In genomic region chr18:21584391-21584790, GRCh38 we compare ENCODE assay signal across 14 cellular contexts. TPM values are rescaled to one million over a fixed set of nuclear protein-coding genes. Genes with fewer than 3 reads are reported as not detected.
A peak's percentile ranks its signal among the peaks of the same experiment; 100 is the strongest.
DNase-seq lines count a peak whose midpoint lies in the region; ATAC-seq and TF ChIP-seq lines count a peak whose summit lies in the region.
"Had no signal": no experiment of that assay in that cellular context is flagged by ENCODE, and none has a peak within 500 bp of the region (broad histone marks: within the 10 kb centered on the region; RNA-seq: fewer than 3 reads in every experiment).

No MANE protein-coding gene starts in this region.

- H3K79me2 ChIP-seq in GM23338 (replicated peaks; ENCODE audit: insufficient read depth), result peaks cover 93% of the 10 kb centered on the region

- H3K9me3 ChIP-seq in CD4-positive, alpha-beta T cell (ENCODE audit: control insufficient read depth, low read length), result no peaks in the 10 kb centered on the region
- no peaks in the 10 kb centered on the region for H3K9me3 ChIP-seq in T-helper 17 cell (ENCODE audit: control insufficient read depth, low read length, poor library complexity, severe bottlenecking)
- H3K9me3 ChIP-seq: Caco-2 had no signal

- no peaks in the 10 kb centered on the region for H3K4me1 ChIP-seq in GM23338 (ENCODE audit: insufficient read depth)
- H3K4me1 ChIP-seq: Caco-2 had no signal

- H3K27me3 Mint-ChIP-seq in CD4-positive, alpha-beta T cell, result no peaks in the 10 kb centered on the region
- peaks cover 4% of the 10 kb centered on the region for H3K27me3 Mint-ChIP-seq in GM23338 (ENCODE audit: insufficient read depth, low read depth, poor library complexity)
- no peaks in the 10 kb centered on the region for H3K27me3 Mint-ChIP-seq in T-helper 17 cell
- no peaks in the 10 kb centered on the region for H3K27me3 Mint-ChIP-seq in naive thymus-derived CD8-positive, alpha-beta T cell

- 0 out of 2 replicates have a peak, but pooled peaks cover 3% of the 10 kb centered on the region for H3K36me3 ChIP-seq in GM23338 (ENCODE audit: insufficient read depth)

- H3K27ac Mint-ChIP-seq in CD4-positive, alpha-beta T cell, result peak overlapping the region; percentile 31
- 0 out of 2 replicates have a peak overlapping the region, but pooled peaks have one; percentile 27 for H3K27ac Mint-ChIP-seq in GM23338
- peak overlapping the region; percentile 75 for H3K27ac Mint-ChIP-seq in T-helper 17 cell
- H3K27ac Mint-ChIP-seq in stimulated activated effector memory CD8-positive, alpha-beta T cell treated with anti-CD3 and anti-CD28 coated beads, Interleukin-12 subunit alpha, Interleukin-12 subunit beta, amount 100 ng/mL, for 72 hours, result peak overlapping the region; percentile 7
- no peak overlapping the region for H3K27ac Mint-ChIP-seq in naive thymus-derived CD8-positive, alpha-beta T cell
- H3K27ac Mint-ChIP-seq: HFFc6 had no signal

- H3K9me2 ChIP-seq in GM23338 (ENCODE audit: insufficient read depth), result no peaks in the 10 kb centered on the region

- CTCF ChIA-PET in CD4-positive, alpha-beta T cell (lab: Charles Lee), result interaction anchor here (1.5 kb wide), 1 partner anchor 16 kb away, joined by 3 read pairs; the partner anchor contains the start of gene ESCO1

- H3K4me1 Mint-ChIP-seq in CD4-positive, alpha-beta T cell (ENCODE audit: low read depth), result peaks cover 37% of the 10 kb centered on the region
- no peaks in the 10 kb centered on the region for H3K4me1 Mint-ChIP-seq in GM23338
- H3K4me1 Mint-ChIP-seq in T-helper 17 cell, result peaks cover 11% of the 10 kb centered on the region
- peaks cover 19% of the 10 kb centered on the region for H3K4me1 Mint-ChIP-seq in stimulated activated effector memory CD8-positive, alpha-beta T cell treated with anti-CD3 and anti-CD28 coated beads, Interleukin-12 subunit alpha, Interleukin-12 subunit beta, amount 100 ng/mL, for 72 hours
- H3K4me1 Mint-ChIP-seq in naive thymus-derived CD8-positive, alpha-beta T cell, result peaks cover 8 to 46% (median 37%) of the 10 kb centered on the region in 4 donors

- no peak overlapping the region for H3K27ac ChIP-seq in CD4-positive, alpha-beta T cell (ENCODE audit: low read depth, low read length)
- peak overlapping the region; percentile 56; the same call in 1 of the 2 replicates for H3K27ac ChIP-seq in GM23338 (ENCODE audit: low read depth)

- POLR2A ChIA-PET in CD4-positive, alpha-beta T cell (lab: Charles Lee), result no interaction called here
- POLR2A ChIA-PET in naive thymus-derived CD8-positive, alpha-beta T cell (lab: Charles Lee), result no interaction called here

- intact Hi-C loops in CD4-positive, alpha-beta T cell (cut with DNase I, micrococcal nuclease), result no loop called here

- H3K4me2 ChIP-seq in GM23338, result no peak overlapping the region

- DNase-seq in CD4-positive, alpha-beta T cell, result no peak
- no peak for DNase-seq in GM23338 (ENCODE audit: low spot score)
- no peak for DNase-seq in T-helper 17 cell
- no peak for DNase-seq in stimulated activated effector memory CD8-positive, alpha-beta T cell treated with anti-CD3 and anti-CD28 coated beads, Interleukin-12 subunit alpha, Interleukin-12 subunit beta, amount 100 ng/mL, for 72 hours (ENCODE audit: low spot score in 2 of 2)
- no peak for DNase-seq in naive thymus-derived CD8-positive, alpha-beta T cell
- DNase-seq: C1 segment of cervical spinal cord; Caco-2; CD8-positive, alpha-beta T cell; DMS153; DND-41; H7; HFFc6 had no signal

- H3K36me3 Mint-ChIP-seq in CD4-positive, alpha-beta T cell (ENCODE audit: low read depth), result peaks cover 59% of the 10 kb centered on the region
- H3K36me3 Mint-ChIP-seq in GM23338 (ENCODE audit: low read depth) (peaks cover 16% of the 10 kb centered on the region; the same call in 2 of the 3 replicates), T-helper 17 cell (ENCODE audit: low read depth) (peaks cover 2% of the 10 kb centered on the region)
- H3K36me3 Mint-ChIP-seq in stimulated activated effector memory CD8-positive, alpha-beta T cell treated with anti-CD3 and anti-CD28 coated beads, Interleukin-12 subunit alpha, Interleukin-12 subunit beta, amount 100 ng/mL, for 72 hours, result peaks cover 46% of the 10 kb centered on the region
- H3K36me3 Mint-ChIP-seq in naive thymus-derived CD8-positive, alpha-beta T cell, result peaks cover 0 to 39% (median 9%) of the 10 kb centered on the region in 3 donors

- no peaks in the 10 kb centered on the region for H3K9me3 Mint-ChIP-seq in CD4-positive, alpha-beta T cell
- no peaks in the 10 kb centered on the region for H3K9me3 Mint-ChIP-seq in GM23338
- H3K9me3 Mint-ChIP-seq in stimulated activated effector memory CD8-positive, alpha-beta T cell treated with anti-CD3 and anti-CD28 coated beads, Interleukin-12 subunit alpha, Interleukin-12 subunit beta, amount 100 ng/mL, for 72 hours, result no peaks in the 10 kb centered on the region
- H3K9me3 Mint-ChIP-seq in naive thymus-derived CD8-positive, alpha-beta T cell, result no peaks in the 10 kb centered on the region
- H3K9me3 Mint-ChIP-seq: CD8-positive, alpha-beta T cell; HFFc6 had no signal

- H3K27me3 ChIP-seq in CD4-positive, alpha-beta T cell (ENCODE audit: control insufficient read depth, insufficient read depth, low read length), result no peaks in the 10 kb centered on the region
- H3K27me3 ChIP-seq in GM23338 (ENCODE audit: insufficient read depth), result no peaks in the 10 kb centered on the region

- no peak overlapping the region for H3K4me3 Mint-ChIP-seq in CD4-positive, alpha-beta T cell
- no peak overlapping the region for H3K4me3 Mint-ChIP-seq in GM23338
- H3K4me3 Mint-ChIP-seq in T-helper 17 cell, result no peak overlapping the region
- no peak overlapping the region for H3K4me3 Mint-ChIP-seq in stimulated activated effector memory CD8-positive, alpha-beta T cell treated with anti-CD3 and anti-CD28 coated beads, Interleukin-12 subunit alpha, Interleukin-12 subunit beta, amount 100 ng/mL, for 72 hours
- no peak overlapping the region for H3K4me3 Mint-ChIP-seq in naive thymus-derived CD8-positive, alpha-beta T cell
- H3K4me3 Mint-ChIP-seq: CD8-positive, alpha-beta T cell; HFFc6 had no signal

- no peaks in the 10 kb centered on the region for H3F3A ChIP-seq in GM23338 (replicated peaks; ENCODE audit: low read depth)

- no peak overlapping the region for H3K4me3 ChIP-seq in GM23338

- H2AFZ ChIP-seq in GM23338, result no peak overlapping the region

- no peak for ATAC-seq in CD4-positive, alpha-beta T cell (ENCODE audit: poor library complexity)
- ATAC-seq in GM23338, result no peak
- no peak for ATAC-seq in T-helper 17 cell
- ATAC-seq in stimulated activated effector memory CD8-positive, alpha-beta T cell treated with anti-CD3 and anti-CD28 coated beads, Interleukin-12 subunit alpha, Interleukin-12 subunit beta, amount 100 ng/mL, for 72 hours, result no peak
- ATAC-seq in naive thymus-derived CD8-positive, alpha-beta T cell, result no peak
- ATAC-seq in HG02610 (IDR thresholded peaks at IDR 0.05; ENCODE audit: unreplicated experiment), result no peak
- ATAC-seq: CD8-positive, alpha-beta T cell; HCT116 had no signal

- TF ChIP-seq CTCF in CD4-positive, alpha-beta T cell (IDR thresholded peaks at IDR 0.05), result no peak
- TF ChIP-seq CTCF in GM23338 (conservative IDR thresholded peaks at IDR 0.05; ENCODE audit: low read depth in 2 of 2), result no peak

- H4K20me1 ChIP-seq in GM23338 (replicated peaks; ENCODE audit: insufficient read depth), result peaks cover 27% of the 10 kb centered on the region

TF ChIP-seq in GM23338, 12 proteins besides CTCF, POLR2A, EP300 and RAD21 (continues in another document):
- no peak for TF ChIP-seq ZNF114 (CRISPR knock-in tag; IDR thresholded peaks at IDR 0.05)
- TF ChIP-seq EZH2 (IDR thresholded peaks at IDR 0.05; ENCODE audit: low read depth, unreplicated experiment), result no peak
- TF ChIP-seq, protein P1, sequence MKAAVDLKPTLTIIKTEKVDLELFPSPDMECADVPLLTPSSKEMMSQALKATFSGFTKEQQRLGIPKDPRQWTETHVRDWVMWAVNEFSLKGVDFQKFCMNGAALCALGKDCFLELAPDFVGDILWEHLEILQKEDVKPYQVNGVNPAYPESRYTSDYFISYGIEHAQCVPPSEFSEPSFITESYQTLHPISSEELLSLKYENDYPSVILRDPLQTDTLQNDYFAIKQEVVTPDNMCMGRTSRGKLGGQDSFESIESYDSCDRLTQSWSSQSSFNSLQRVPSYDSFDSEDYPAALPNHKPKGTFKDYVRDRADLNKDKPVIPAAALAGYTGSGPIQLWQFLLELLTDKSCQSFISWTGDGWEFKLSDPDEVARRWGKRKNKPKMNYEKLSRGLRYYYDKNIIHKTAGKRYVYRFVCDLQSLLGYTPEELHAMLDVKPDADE (IDR thresholded peaks at IDR 0.05), result no peak
- no peak for TF ChIP-seq STAT1 (IDR thresholded peaks at IDR 0.05; ENCODE audit: unreplicated experiment)
- TF ChIP-seq NANOG (IDR thresholded peaks at IDR 0.05; ENCODE audit: borderline replicate concordance), result no peak
- no peak for TF ChIP-seq JUNB (IDR thresholded peaks at IDR 0.05; ENCODE audit: unreplicated experiment)
- no peak for TF ChIP-seq CREB1 (CRISPR knock-in tag; IDR thresholded peaks at IDR 0.05; ENCODE audit: low read depth)
- no peak for TF ChIP-seq POLR2AphosphoS5 (IDR thresholded peaks at IDR 0.05; ENCODE audit: low read depth)
- no peak for TF ChIP-seq ZNF331 (CRISPR knock-in tag; IDR thresholded peaks at IDR 0.05; ENCODE audit: low read depth)

RNA-seq across cellular contexts. Expression of gene ESCO1, which starts 16.1 kb away (rescaled TPM):
- 10 to 100 TPM; 31.7 to 32.8 TPM for total RNA-seq in CD4-positive, alpha-beta T cell
- 56.1 and 56.8 TPM in 2 replicates for total RNA-seq in GM23338 (2014; rRNA removed; shearing (Covaris generic))
- polyA plus RNA-seq in GM23338 (2016; fragmentation: Nextera tagmentation; extraction: Ambion mirVana), result 36.1 and 50.4 TPM in 2 replicates
- total RNA-seq in T-helper 17 cell, result 10 to 100 TPM; 32.5 to 37.7 TPM
- 10 to 100 TPM; 32.3 to 33.0 TPM for total RNA-seq in naive thymus-derived CD8-positive, alpha-beta T cell
- 1 to 10 TPM; 5.7 to 9.0 (median 7.5) TPM for polyA plus RNA-seq in naive thymus-derived CD8-positive, alpha-beta T cell

RNA-seq across cellular contexts. Expression of gene SNRPD1, which starts 27.7 kb away (rescaled TPM):
- total RNA-seq in CD4-positive, alpha-beta T cell, result 10 to 100 TPM; 35.7 to 38.9 TPM
- total RNA-seq in GM23338 (2014; rRNA removed; shearing (Covaris generic)), result 35.7 and 37.5 TPM in 2 replicates
- 660 and 700 TPM in 2 replicates for polyA plus RNA-seq in GM23338 (2016; fragmentation: Nextera tagmentation; extraction: Ambion mirVana)
- 10 to 100 TPM; 23.1 to 29.9 TPM for total RNA-seq in T-helper 17 cell
- 10 to 100 TPM; 30.1 to 31.3 TPM for total RNA-seq in naive thymus-derived CD8-positive, alpha-beta T cell
- 10 to 100 TPM; 70.1 to 83.6 (median 78.5) TPM for polyA plus RNA-seq in naive thymus-derived CD8-positive, alpha-beta T cell

Comparison
In these comparisons a context has a peak if more than half of its experiments do, and no peak if none do; other contexts are left out.
1. H3K27ac Mint-ChIP-seq: peak in CD4-positive, alpha-beta T cell (single experiment), GM23338 (single experiment), T-helper 17 cell (single experiment) and stimulated activated effector memory CD8-positive, alpha-beta T cell treated with anti-CD3 and anti-CD28 coated beads, Interleukin-12 subunit alpha, Interleukin-12 subunit beta, amount 100 ng/mL, for 72 hours (single experiment); none in naive thymus-derived CD8-positive, alpha-beta T cell (0 of 10).